In genomic region chr16:73000020-73000906, GRCh38 we compare ENCODE assay signal across 10 cellular contexts. TPM values are rescaled to one million over a fixed set of nuclear protein-coding genes. Genes with fewer than 3 reads are reported as not detected.
DNase-seq lines count a peak whose midpoint lies in the region; ATAC-seq and TF ChIP-seq lines count a peak whose summit lies in the region.
"Had no signal": no experiment of that assay in that cellular context is flagged by ENCODE, and none has a peak within 500 bp of the region (broad histone marks: within the 10 kb centered on the region; RNA-seq: fewer than 3 reads in every experiment).

No MANE protein-coding gene starts in this region.

- no peaks in the 10 kb centered on the region for H3K27me3 Mint-ChIP-seq in activated naive CD4-positive, alpha-beta T cell treated with anti-CD3 and anti-CD28 coated beads for 36 hours (ENCODE audit: low read depth)
- H3K27me3 Mint-ChIP-seq: activated CD4-positive, alpha-beta T cell treated with anti-CD3 and anti-CD28 coated beads for 36 hours had no signal

- no peaks in the 10 kb centered on the region for H3K4me1 Mint-ChIP-seq in activated naive CD4-positive, alpha-beta T cell treated with anti-CD3 and anti-CD28 coated beads for 36 hours (ENCODE audit: low read depth)
- H3K4me1 Mint-ChIP-seq: activated CD4-positive, alpha-beta T cell treated with anti-CD3 and anti-CD28 coated beads for 36 hours had no signal

- DNase-seq in NCI-H1092 (lab: John Stamatoyannopoulos, UW): peak; percentile 48
- DNase-seq in caudate nucleus (lab: John Stamatoyannopoulos, UW): peak in 56 of 61 donors; percentile 9 to 76 (median 42)
- peak in 1 of 2 donors; percentile 37 for DNase-seq in left lung
- peak in 45 of 49 donors; percentile 15 to 78 (median 57) for DNase-seq in substantia nigra (lab: John Stamatoyannopoulos, UW)
- DNase-seq in NCI-H2171 (lab: John Stamatoyannopoulos, UW): no peak
- no peak for DNase-seq in activated naive CD4-positive, alpha-beta T cell treated with anti-CD3 and anti-CD28 coated beads for 36 hours
- DNase-seq: activated CD4-positive, alpha-beta T cell treated with anti-CD3 and anti-CD28 coated beads for 36 hours; NCI-H524 had no signal

- H3K27ac ChIP-seq in caudate nucleus (ENCODE audit: low read depth, low read length): peak overlapping the region; percentile 71
- H3K27ac ChIP-seq in left lung: peak overlapping the region in 1 of 2 donors; percentile 23
- H3K27ac ChIP-seq in substantia nigra (ENCODE audit: low read depth, low read length, poor library complexity, severe bottlenecking): peak overlapping the region; percentile 30

- no peaks in the 10 kb centered on the region for H3K36me3 Mint-ChIP-seq in activated naive CD4-positive, alpha-beta T cell treated with anti-CD3 and anti-CD28 coated beads for 36 hours (ENCODE audit: low read depth)

- H3K9me3 ChIP-seq in left lung: peaks cover 0 to 4% of the 10 kb centered on the region in 2 donors

- peaks cover 23 to 45% of the 10 kb centered on the region in 2 donors for H3K4me1 ChIP-seq in left lung

- no peaks in the 10 kb centered on the region for H3K27me3 ChIP-seq in left lung

- no peaks in the 10 kb centered on the region for H3K36me3 ChIP-seq in left lung

- CTCF ChIA-PET in activated naive CD4-positive, alpha-beta T cell treated with anti-CD3 and anti-CD28 coated beads for 36 hours (lab: Charles Lee): no interaction called here

- TF ChIP-seq CTCF in left lung (IDR thresholded peaks at IDR 0.05): no peak

- ATAC-seq in left lung (peak; percentile 40), HG03280 (IDR thresholded peaks at IDR 0.05; ENCODE audit: unreplicated experiment) (no peak), GM18519 (IDR thresholded peaks at IDR 0.05; ENCODE audit: low FRiP score, unreplicated experiment) (no peak)
- ATAC-seq: activated CD4-positive, alpha-beta T cell treated with anti-CD3 and anti-CD28 coated beads for 36 hours had no signal

- H3K4me3 ChIP-seq in left lung: no peak overlapping the region

- intact Hi-C loops in left lung (cut with DNase I): no loop called here
- intact Hi-C loops in activated naive CD4-positive, alpha-beta T cell treated with anti-CD3 and anti-CD28 coated beads for 36 hours (cut with micrococcal nuclease): no loop called here

- no peak overlapping the region for H3K4me3 Mint-ChIP-seq in activated naive CD4-positive, alpha-beta T cell treated with anti-CD3 and anti-CD28 coated beads for 36 hours
- H3K4me3 Mint-ChIP-seq: activated CD4-positive, alpha-beta T cell treated with anti-CD3 and anti-CD28 coated beads for 36 hours had no signal

- H3K27ac Mint-ChIP-seq in activated naive CD4-positive, alpha-beta T cell treated with anti-CD3 and anti-CD28 coated beads for 36 hours: no peak overlapping the region
- H3K27ac Mint-ChIP-seq: activated CD4-positive, alpha-beta T cell treated with anti-CD3 and anti-CD28 coated beads for 36 hours had no signal

- H3K9me3 Mint-ChIP-seq in activated naive CD4-positive, alpha-beta T cell treated with anti-CD3 and anti-CD28 coated beads for 36 hours: peaks cover 10% of the 10 kb centered on the region

RNA-seq across cellular contexts. Expression of gene ZFHX3, which starts 47.7 kb away (rescaled TPM):
- total RNA-seq in left lung: 10 to 100 TPM; 21.4 to 25.7 TPM
- total RNA-seq in activated naive CD4-positive, alpha-beta T cell treated with anti-CD3 and anti-CD28 coated beads for 36 hours: under 1 TPM; 0.44 to 0.72 TPM

Comparison
In these comparisons a context has a peak if more than half of its experiments do, and no peak if none do; other contexts are left out.
1. DNase-seq: peak in NCI-H1092 (single experiment), caudate nucleus (56 of 61) and substantia nigra (45 of 49); none in NCI-H2171 (single experiment) and activated naive CD4-positive, alpha-beta T cell treated with anti-CD3 and anti-CD28 coated beads for 36 hours (single experiment).
2. RNA of gene ZFHX3, which starts 47.7 kb away (total RNA-seq): 21.4 to 25.7 TPM in left lung; 0.44 to 0.72 TPM in activated naive CD4-positive, alpha-beta T cell treated with anti-CD3 and anti-CD28 coated beads for 36 hours; every median in the first group is over 10 times any median in the second.